ENCODE assay signal across 9 cellular contexts in the genomic region with DNA sequence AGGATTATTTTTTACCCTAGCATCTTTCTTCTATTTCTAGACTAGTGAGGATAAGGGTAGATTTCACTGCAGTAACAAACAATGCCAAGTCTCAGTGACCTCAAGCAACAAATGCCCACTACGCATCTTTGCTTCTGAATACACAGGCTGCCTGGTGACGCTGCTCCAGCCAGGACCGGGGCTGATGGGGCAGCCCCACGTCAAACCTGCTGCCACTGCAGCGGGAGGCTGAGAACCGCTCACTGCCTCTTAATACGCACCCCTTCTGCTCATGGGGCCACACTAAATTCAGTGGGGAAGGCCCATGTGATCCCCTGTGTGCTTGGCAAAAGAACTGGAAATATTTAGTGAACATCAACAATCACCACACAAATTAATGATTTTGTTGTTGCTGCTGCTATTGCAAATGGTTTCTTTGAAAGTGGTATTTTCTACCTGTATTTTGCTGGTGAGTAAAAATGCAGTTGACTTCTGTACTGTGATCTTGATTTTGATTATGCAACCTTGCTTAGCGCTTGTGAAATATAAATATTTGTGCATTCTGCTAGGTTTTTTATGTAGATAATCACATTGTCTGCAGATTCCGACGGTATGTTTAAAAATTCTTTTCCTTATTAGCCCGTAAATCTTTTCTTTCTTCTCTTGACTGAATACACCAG.
"Had no signal": no experiment of that assay in that cellular context is flagged by ENCODE, and none has a peak within 500 bp of the region (broad histone marks: within the 10 kb centered on the region; RNA-seq: fewer than 3 reads in every experiment).

No MANE protein-coding gene starts in this region.

- H3K27ac ChIP-seq: GM23248, HL-60 had no signal

- H3K4me3 Mint-ChIP-seq: HFFc6 had no signal

- H3K9me3 ChIP-seq: HAP-1 had no signal

- H3K4me1 ChIP-seq: HAP-1 had no signal

- ATAC-seq: HCT116, K562 had no signal

- DNase-seq: GM23248, GOT3, H7, HFFc6, IMR-90 had no signal

- H3K27ac Mint-ChIP-seq: HFFc6 had no signal

- H3K9ac ChIP-seq: GM23248 had no signal

- H3K36me3 ChIP-seq: HAP-1 had no signal

- H3K4me3 ChIP-seq: GM23248, HAP-1, K562 had no signal
